Comparison of ENCODE assay signal across 30 cellular contexts in genomic region chr3:318903-319302, GRCh38.
"Had no signal": no experiment of that assay in that cellular context is flagged by ENCODE, and none has a peak within 500 bp of the region (broad histone marks: within the 10 kb centered on the region; RNA-seq: fewer than 3 reads in every experiment).

No MANE protein-coding gene starts in this region.

- H3K27ac ChIP-seq: adrenal gland, ascending aorta, body of pancreas, brain microvascular endothelial cell, breast epithelium, cardiac muscle cell had no signal

- H3K9me3 ChIP-seq: adrenal gland, ascending aorta, body of pancreas, breast epithelium had no signal

- ATAC-seq: activated naive CD4-positive, alpha-beta T cell treated with anti-CD3 and anti-CD28 coated beads, Interleukin-2, amount 50 U/mL, for 72 hours; activated naive CD8-positive, alpha-beta T cell treated with anti-CD3 and anti-CD28 coated beads, Interleukin-2, amount 50 U/mL, for 24 hours; activated T-cell treated with anti-CD3 and anti-CD28 coated beads, Interleukin-2, amount 50 U/mL, for 4 hours; activated T-cell treated with anti-CD3 and anti-CD28 coated beads, Interleukin-2, amount 50 U/mL, for 72 hours; activated T-helper 17 cell treated with anti-CD3 and anti-CD28 coated beads, Interleukin-2, amount 50 U/mL, for 72 hours; body of pancreas had no signal

- DNase-seq: activated effector memory CD4-positive, alpha-beta T cell treated with anti-CD3 and anti-CD28 coated beads, Interleukin-2, amount 50 U/mL, for 16 hours; activated effector memory CD4-positive, alpha-beta T cell treated with Interleukin-2 at 50 U/mL for 16 hours; activated gamma-delta T cell; activated gamma-delta T cell treated with Interleukin-2 at 50 U/mL for 16 hours; activated naive CD4-positive, alpha-beta T cell; activated naive CD4-positive, alpha-beta T cell treated with anti-CD3 and anti-CD28 coated beads for 36 hours; activated naive CD4-positive, alpha-beta T cell treated with anti-CD3 and anti-CD28 coated beads, Interleukin-2, amount 10 ng/mL, durations not matched to agents 7 days and 5 days; activated naive CD4-positive, alpha-beta T cell treated with anti-CD3 and anti-CD28 coated beads, Interleukin-2, amount 50 U/mL, for 16 hours; activated naive CD4-positive, alpha-beta T cell treated with Interleukin-2 at 50 U/mL for 16 hours; activated naive CD8-positive, alpha-beta T cell treated with anti-CD3 and anti-CD28 coated beads for 36 hours; activated naive CD8-positive, alpha-beta T cell treated with anti-CD3 and anti-CD28 coated beads, Interleukin-2, amount 10 ng/mL, durations not matched to agents 7 days and 5 days; activated naive CD8-positive, alpha-beta T cell treated with anti-CD3 and anti-CD28 coated beads, Interleukin-2, amount 50 U/mL, for 24 hours; activated T-cell treated with anti-CD3 and anti-CD28 coated beads, Interleukin-2, amount 50 U/mL, for 4 hours; activated T-cell treated with anti-CD3 and anti-CD28 coated beads, Interleukin-2, amount 50 U/mL, for 48 hours; activated T-cell treated with anti-CD3 and anti-CD28 coated beads, Interleukin-2, amount 50 U/mL, for 72 hours; adrenal gland; amniotic stem cell; amygdala; anterior cingulate cortex; aorta; body of pancreas; brain microvascular endothelial cell; caudate nucleus; central memory CD4-positive, alpha-beta T cell; cerebellar nuclear complex had no signal

- H3K27me3 ChIP-seq: adrenal gland, ascending aorta, body of pancreas, brain microvascular endothelial cell, breast epithelium, cardiac muscle cell had no signal

- H3K4me3 ChIP-seq: adrenal gland, ascending aorta, body of pancreas, breast epithelium, cardiac muscle cell had no signal

- H3K36me3 ChIP-seq: adrenal gland, ascending aorta, brain microvascular endothelial cell, breast epithelium, cardiac muscle cell had no signal

- H3K4me1 ChIP-seq: adrenal gland, ascending aorta, body of pancreas, breast epithelium had no signal
